28 cellular contexts compared by ENCODE assay signal in the genomic region with DNA sequence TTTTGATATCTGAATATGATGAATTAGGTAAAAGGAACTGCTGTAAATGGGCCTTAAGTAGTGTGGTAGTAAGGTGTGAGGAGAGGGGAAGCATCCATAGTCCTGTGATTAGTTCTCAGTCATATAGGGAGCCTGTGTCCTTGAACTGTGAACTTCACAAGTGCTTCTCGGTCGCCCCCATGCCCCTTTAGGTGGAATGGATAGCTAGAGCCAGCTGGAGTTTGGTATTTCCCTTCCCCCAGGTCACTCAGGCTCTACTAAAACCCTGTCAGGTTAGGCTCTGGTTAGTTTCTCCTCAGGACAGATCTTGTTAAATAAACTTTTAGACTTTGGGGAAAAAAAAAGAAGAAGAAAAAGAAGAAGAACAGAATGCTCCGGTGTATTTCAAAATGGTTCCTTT.
"Had no signal": no experiment of that assay in that cellular context is flagged by ENCODE, and none has a peak within 500 bp of the region (broad histone marks: within the 10 kb centered on the region; RNA-seq: fewer than 3 reads in every experiment).

No MANE protein-coding gene starts in this region.

- H3K79me2 ChIP-seq: hepatocyte had no signal

- H3K27ac ChIP-seq: heart right ventricle, hepatocyte, left lung, lower lobe of right lung, ovary, skin epidermis, spleen, suprapubic skin, thoracic aorta, tibial artery, upper lobe of right lung had no signal

- FAIRE-seq: kidney, urothelium cell line had no signal

- H3K27ac Mint-ChIP-seq: mesothelial cell of epicardium; naive B cell; natural killer cell; nephron progenitor cell; progenitor cell of endocrine pancreas; stimulated activated effector memory CD8-positive, alpha-beta T cell treated with anti-CD3 and anti-CD28 coated beads, Interleukin-12 subunit alpha, Interleukin-12 subunit beta, amount 100 ng/mL, for 72 hours; stimulated activated naive CD8-positive, alpha-beta T cell treated with anti-CD3 and anti-CD28 coated beads, Interleukin-15, Interleukin-2, amounts not matched to agents 100 ng/mL and 50 ng/mL, for 24 hours had no signal

- H3K4me3 Mint-ChIP-seq: mesothelial cell of epicardium; naive B cell; natural killer cell; nephron progenitor cell; stimulated activated effector memory CD8-positive, alpha-beta T cell treated with anti-CD3 and anti-CD28 coated beads, Interleukin-12 subunit alpha, Interleukin-12 subunit beta, amount 100 ng/mL, for 72 hours; stimulated activated naive CD8-positive, alpha-beta T cell treated with anti-CD3 and anti-CD28 coated beads, Interleukin-15, Interleukin-2, amounts not matched to agents 100 ng/mL and 50 ng/mL, for 24 hours had no signal

- H3K36me3 ChIP-seq: heart right ventricle, left lung, lower lobe of right lung, ovary, spleen, suprapubic skin, thoracic aorta, tibial artery, upper lobe of right lung had no signal

- H3K27me3 ChIP-seq: hepatocyte, left lung, ovary, spleen, suprapubic skin, upper lobe of right lung had no signal

- H3K4me1 Mint-ChIP-seq: naive B cell, natural killer cell had no signal

- H3K9me3 ChIP-seq: heart right ventricle, left lung, lower lobe of right lung, ovary, spleen, suprapubic skin, thoracic aorta, tibial artery, upper lobe of right lung had no signal

- ATAC-seq: heart right ventricle; left colon; left lung; lower lobe of right lung; natural killer cell; right cardiac atrium; sciatic nerve; stimulated activated effector memory CD8-positive, alpha-beta T cell treated with anti-CD3 and anti-CD28 coated beads, Interleukin-12 subunit alpha, Interleukin-12 subunit beta, amount 100 ng/mL, for 72 hours; upper lobe of right lung had no signal

- H3K4me2 ChIP-seq: hepatocyte had no signal

- H3K9me3 Mint-ChIP-seq: naive B cell; natural killer cell; stimulated activated effector memory CD8-positive, alpha-beta T cell treated with anti-CD3 and anti-CD28 coated beads, Interleukin-12 subunit alpha, Interleukin-12 subunit beta, amount 100 ng/mL, for 72 hours; stimulated activated naive CD8-positive, alpha-beta T cell treated with anti-CD3 and anti-CD28 coated beads, Interleukin-15, Interleukin-2, amounts not matched to agents 100 ng/mL and 50 ng/mL, for 24 hours had no signal

- H3K4me1 ChIP-seq: left lung, lower lobe of right lung, spleen, suprapubic skin, tibial artery, upper lobe of right lung had no signal

- H3K4me3 ChIP-seq: heart right ventricle, hepatocyte, left lung, lower lobe of right lung, ovary, skin epidermis, spleen, suprapubic skin, thoracic aorta, tibial artery, upper lobe of right lung had no signal

- H3K36me3 Mint-ChIP-seq: mesothelial cell of epicardium; natural killer cell; stimulated activated effector memory CD8-positive, alpha-beta T cell treated with anti-CD3 and anti-CD28 coated beads, Interleukin-12 subunit alpha, Interleukin-12 subunit beta, amount 100 ng/mL, for 72 hours had no signal

- DNase-seq: heart right ventricle; kidney; left colon; left lung; lower lobe of right lung; mammary epithelial cell; mesenchymal stem cell; naive B cell; natural killer cell; nephron progenitor cell; ovary; right cardiac atrium; spleen; stimulated activated CD4-positive, alpha-beta T cell treated with anti-CD3 and anti-CD28 coated beads, Interleukin-4, amount 100 ng/mL, for 24 hours; stimulated activated naive CD4-positive, alpha-beta T cell; tibial artery; trophoblast cell; upper lobe of right lung had no signal

- H2AFZ ChIP-seq: hepatocyte had no signal
